In genomic region chr3:123656691-123657090, GRCh38 we compare ENCODE assay signal across 12 cellular contexts.
DNase-seq lines count a peak whose midpoint lies in the region; ATAC-seq and TF ChIP-seq lines count a peak whose summit lies in the region.
"Had no signal": no experiment of that assay in that cellular context is flagged by ENCODE, and none has a peak within 500 bp of the region (broad histone marks: within the 10 kb centered on the region; RNA-seq: fewer than 3 reads in every experiment).

No MANE protein-coding gene starts in this region.

- H3K9ac ChIP-seq in mammary epithelial cell (ENCODE audit: insufficient read depth, low read length): no peak overlapping the region
- H3K9ac ChIP-seq: BLaER1 treated with 17β-estradiol and CSF1 and Interleukin-3, amounts not matched to agents 10 nM and 100 nM had no signal

- intact Hi-C loops in mammary epithelial cell (cut with micrococcal nuclease) (no loop called here), MCF 10A (cut with micrococcal nuclease) (loop anchor here (10.0 kb wide), 1 partner anchor 628 kb away; no protein-coding TSS in a partner anchor), ascending aorta (cut with DNase I) (no loop called here), left lung (cut with DNase I) (loop anchor here in 1 of 2 donors (5.0 kb wide), 1 partner anchor 41 kb away; no protein-coding TSS in a partner anchor), aorta (cut with DNase I) (loop anchor here in 1 of 2 donors (10.0 kb wide), 1 partner anchor 218 kb away; no protein-coding TSS in a partner anchor)

- H3K9me3 Mint-ChIP-seq in MCF 10A (ENCODE audit: unreplicated experiment): no peaks in the 10 kb centered on the region
- H3K9me3 Mint-ChIP-seq: central memory CD8-positive, alpha-beta T cell had no signal

- H2AFZ ChIP-seq in mammary epithelial cell (ENCODE audit: low read depth, low read length): no peak overlapping the region

- no peak overlapping the region for H3K4me2 ChIP-seq in mammary epithelial cell (ENCODE audit: insufficient read depth, low read depth, low read length)
- H3K4me2 ChIP-seq: BLaER1 treated with 17β-estradiol and CSF1 and Interleukin-3, amounts not matched to agents 10 nM and 100 nM had no signal

- in situ Hi-C loops in mammary epithelial cell (cut with MboI; ENCODE audit: low sequenced_read_pairs in 2 of 2): loop anchor here in 1 of 2 donors (10.0 kb wide), 1 partner anchor 58 kb away; no protein-coding TSS in a partner anchor

- ATAC-seq in left lung: no peak
- no peak for ATAC-seq in aorta (ENCODE audit: low FRiP score)

- CTCF ChIA-PET in mammary epithelial cell (lab: Charles Lee; ENCODE audit: low non-redundant PET) (interaction anchor here (0.6 kb wide), 1 partner anchor 74 kb away, joined by 3 read pairs; no protein-coding TSS in a partner anchor), MCF 10A (lab: Yijun Ruan, JAX) (interaction anchor here (0.5 to 12.6 kb wide), 5 partner anchors 46 to 544 kb away, joined by 3 to 162 read pairs (median 113); no protein-coding TSS in a partner anchor)

- H3K27me3 Mint-ChIP-seq in MCF 10A (ENCODE audit: insufficient read depth, unreplicated experiment): peaks cover 12% of the 10 kb centered on the region

- peaks cover 15% of the 10 kb centered on the region for H3K36me3 Mint-ChIP-seq in MCF 10A (ENCODE audit: insufficient read depth, unreplicated experiment)

- H3K27ac ChIP-seq in mammary epithelial cell (ENCODE audit: insufficient read depth, low read depth, low read length): no peak overlapping the region
- H3K27ac ChIP-seq in ascending aorta: peak overlapping the region; percentile 85 to 96
- H3K27ac ChIP-seq in left lung: peak overlapping the region; percentile 64 to 86
- peak overlapping the region; percentile 54 to 95 for H3K27ac ChIP-seq in aorta (ENCODE audit: low read depth in 1 of 2, low read length in 2 of 2)
- H3K27ac ChIP-seq: BLaER1 treated with 17β-estradiol and CSF1 and Interleukin-3, amounts not matched to agents 10 nM and 100 nM; SK-N-MC had no signal

- dilution Hi-C loops in mammary epithelial cell (cut with HindIII; ENCODE audit: low sequenced_read_pairs): no loop called here

- DNase-seq in mammary epithelial cell (no peak), MCF 10A (ENCODE audit: unreplicated experiment) (no peak), ascending aorta (ENCODE audit: low spot score in 2 of 2) (no peak), left lung (no peak), aorta (no peak), COR-L47 (lab: John Stamatoyannopoulos, UW) (no peak), 8988T (no peak)
- no peak for DNase-seq in NK-92 treated with Interleukin-12 subunit alpha and Interleukin-12 subunit beta, amount 100 ng/mL, for 24 hours (lab: John Stamatoyannopoulos, UW)
- DNase-seq: activated CD8-positive, alpha-beta memory T cell treated with anti-CD3 and anti-CD28 coated beads, Interleukin-2, amount 50 U/mL, for 4 hours had no signal

- POLR2A ChIA-PET in MCF 10A (lab: Yijun Ruan, JAX): no interaction called here

- peaks cover 26% of the 10 kb centered on the region for H3K4me1 Mint-ChIP-seq in MCF 10A (ENCODE audit: insufficient read depth, unreplicated experiment)
- H3K4me1 Mint-ChIP-seq: central memory CD8-positive, alpha-beta T cell had no signal

- 56% methylated on average over 2 of the region's 2 CpGs for WGBS in mammary epithelial cell (ENCODE audit: low coverage, missing lambda C conversion rate)
- 69 to 71% methylated on average over 2 of the region's 2 CpGs for WGBS in aorta, 2 donors

- H3K9me3 ChIP-seq in mammary epithelial cell (replicated peaks; ENCODE audit: insufficient read depth, low read length): no peaks in the 10 kb centered on the region
- H3K9me3 ChIP-seq in ascending aorta: no peaks in the 10 kb centered on the region
- no peaks in the 10 kb centered on the region for H3K9me3 ChIP-seq in left lung
- no peaks in the 10 kb centered on the region for H3K9me3 ChIP-seq in aorta (ENCODE audit: control insufficient read depth, low read length)

- no peak overlapping the region for H3K4me3 Mint-ChIP-seq in MCF 10A (ENCODE audit: unreplicated experiment)
- H3K4me3 Mint-ChIP-seq: central memory CD8-positive, alpha-beta T cell had no signal

- no peaks in the 10 kb centered on the region for H4K20me1 ChIP-seq in mammary epithelial cell (ENCODE audit: insufficient read depth, low read length)
- H4K20me1 ChIP-seq: BLaER1 treated with 17β-estradiol and CSF1 and Interleukin-3, amounts not matched to agents 10 nM and 100 nM had no signal

- no peaks in the 10 kb centered on the region for H3K27me3 ChIP-seq in mammary epithelial cell (ENCODE audit: insufficient read depth, low read length)
- no peaks in the 10 kb centered on the region for H3K27me3 ChIP-seq in ascending aorta
- H3K27me3 ChIP-seq in left lung: no peaks in the 10 kb centered on the region
- H3K27me3 ChIP-seq in aorta (ENCODE audit: control insufficient read depth in 1 of 2, insufficient read depth in 2 of 2, low read length in 1 of 2): no peaks in the 10 kb centered on the region
- H3K27me3 ChIP-seq: BLaER1 treated with 17β-estradiol and CSF1 and Interleukin-3, amounts not matched to agents 10 nM and 100 nM had no signal

- no peak overlapping the region for H3K4me3 ChIP-seq in mammary epithelial cell (replicated peaks in 1 of 3; ENCODE audit: insufficient read depth in 1 of 3, low read depth in 2 of 3, low read length in 3 of 3)
- H3K4me3 ChIP-seq in ascending aorta: no peak overlapping the region
- no peak overlapping the region for H3K4me3 ChIP-seq in left lung
- H3K4me3 ChIP-seq in aorta (ENCODE audit: low read length in 2 of 2): no peak overlapping the region
- H3K4me3 ChIP-seq: BLaER1 treated with 17β-estradiol and CSF1 and Interleukin-3, amounts not matched to agents 10 nM and 100 nM; SK-N-MC had no signal

- BruUV-seq in mammary epithelial cell (replicated peaks; lab: Mats Ljungman, UMichigan): no TSS peak
- no TSS peak for BruUV-seq in MCF 10A (replicated peaks; lab: Mats Ljungman, UMichigan)

- H3K4me1 ChIP-seq in mammary epithelial cell (ENCODE audit: insufficient read depth, low read length) (peaks cover 18% of the 10 kb centered on the region), ascending aorta (peaks cover 47 to 86% of the 10 kb centered on the region in 2 donors), left lung (peaks cover 66 to 81% of the 10 kb centered on the region in 2 donors), aorta (ENCODE audit: control insufficient read depth in 1 of 2, insufficient read depth in 2 of 2, low read length in 2 of 2) (peaks cover 9 to 11% of the 10 kb centered on the region in 2 donors)

- H3K36me3 ChIP-seq in mammary epithelial cell (ENCODE audit: insufficient read depth, low read length) (peaks cover 35% of the 10 kb centered on the region), ascending aorta (peaks cover 29 to 47% of the 10 kb centered on the region in 2 donors), left lung (no peaks in the 10 kb centered on the region), aorta (ENCODE audit: control insufficient read depth in 1 of 2, insufficient read depth in 2 of 2, low read length in 1 of 2) (peaks cover 4 to 5% of the 10 kb centered on the region in 2 donors)

- no peaks in the 10 kb centered on the region for H3K79me2 ChIP-seq in mammary epithelial cell (ENCODE audit: insufficient read depth, low read length)

- TF ChIP-seq CTCF in mammary epithelial cell (conservative IDR thresholded peaks at IDR 0.05 in 1 of 2, IDR thresholded peaks at IDR 0.05 in 1 of 2; ENCODE audit: extremely low read depth in 1 of 2, insufficient read depth in 1 of 2, low read depth in 1 of 2, low read length in 2 of 2) (peak; percentile 16 to 35), MCF 10A (IDR thresholded peaks at IDR 0.05; ENCODE audit: unreplicated experiment) (no peak), ascending aorta (IDR thresholded peaks at IDR 0.05) (no peak), left lung (IDR thresholded peaks at IDR 0.05) (no peak)

- H3K27ac Mint-ChIP-seq in MCF 10A (ENCODE audit: low read depth, unreplicated experiment): no peak overlapping the region

Comparison
In these comparisons a context has a peak if more than half of its experiments do, and no peak if none do; other contexts are left out.
1. CTCF ChIP-seq: peak in mammary epithelial cell (2 of 2); none in MCF 10A (single experiment), ascending aorta (0 of 3) and left lung (0 of 2).